23 cellular contexts compared by ENCODE assay signal in the genomic region with DNA sequence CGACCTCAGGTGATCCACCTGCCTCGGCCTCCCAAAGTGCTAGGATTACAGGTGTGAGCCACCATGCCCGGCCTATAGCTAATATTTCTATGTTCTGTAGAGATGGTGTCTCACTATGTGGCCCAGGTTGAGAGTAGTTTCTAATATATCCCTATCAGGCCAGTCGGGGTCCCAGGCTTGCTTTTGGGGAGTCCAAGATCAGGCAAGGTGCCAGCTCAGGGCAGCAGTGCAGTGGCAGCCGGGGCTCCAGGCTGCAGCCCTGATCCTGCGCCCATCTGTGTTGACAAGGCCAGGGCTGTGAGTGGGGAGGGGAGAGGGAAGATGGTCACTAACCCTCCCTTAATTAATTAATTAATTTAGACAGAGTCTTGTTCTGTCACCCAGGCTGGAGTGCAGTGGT.
DNase-seq lines count a peak whose midpoint lies in the region; ATAC-seq, FAIRE-seq and TF ChIP-seq lines count a peak whose summit lies in the region.
"Had no signal": no experiment of that assay in that cellular context is flagged by ENCODE, and none has a peak within 500 bp of the region (broad histone marks: within the 10 kb centered on the region; RNA-seq: fewer than 3 reads in every experiment).

No MANE protein-coding gene starts in this region.

- H3K4me1 ChIP-seq in kidney (ENCODE audit: control insufficient read depth in 1 of 2, insufficient read depth in 1 of 2, low read depth in 1 of 2, low read length in 2 of 2) (no peaks in the 10 kb centered on the region), osteoblast (ENCODE audit: insufficient read depth, low read length) (no peaks in the 10 kb centered on the region), spleen (peaks cover 0 to 14% (median 1%) of the 10 kb centered on the region in 6 donors)
- H3K4me1 ChIP-seq: A549, Caco-2 had no signal

- H3K9me3 ChIP-seq in kidney (ENCODE audit: control insufficient read depth in 1 of 2, low read length in 2 of 2) (no peaks in the 10 kb centered on the region), osteoblast (ENCODE audit: low read depth, low read length) (no peaks in the 10 kb centered on the region), spleen (no peaks in the 10 kb centered on the region)
- H3K9me3 ChIP-seq: A549; BLaER1 treated with 17β-estradiol and CSF1 and Interleukin-3, amounts not matched to agents 10 nM and 100 nM; Caco-2 had no signal

- H3K4me2 ChIP-seq in osteoblast (ENCODE audit: insufficient read depth, low read length), result no peak overlapping the region
- H3K4me2 ChIP-seq: A549; BLaER1 treated with 17β-estradiol and CSF1 and Interleukin-3, amounts not matched to agents 10 nM and 100 nM had no signal

- TF ChIP-seq CTCF in kidney (IDR thresholded peaks at IDR 0.05; ENCODE audit: borderline replicate concordance, extremely low read depth, insufficient read depth) (no peak), osteoblast (IDR thresholded peaks at IDR 0.05; ENCODE audit: extremely low read depth, low read depth, low read length) (no peak), spleen (IDR thresholded peaks at IDR 0.05 in 8 of 11, conservative IDR thresholded peaks at IDR 0.05 in 3 of 11) (no peak)

- intact Hi-C loops in Right ventricle myocardium inferior (cut with DNase I) (no loop called here), Right ventricle myocardium superior (cut with DNase I) (no loop called here), kidney (cut with DNase I) (no loop called here), spleen (cut with DNase I; ENCODE audit: low total_unique reads) (no loop called here)

- FAIRE-seq in kidney (lab: Jason Lieb, UNC), result no peak
- FAIRE-seq: A549, D721Med, G401.6, GM12891, GM19239 had no signal

- H3K36me3 ChIP-seq in kidney (ENCODE audit: control insufficient read depth in 1 of 2, insufficient read depth in 2 of 2, low read length in 2 of 2), result no peaks in the 10 kb centered on the region
- H3K36me3 ChIP-seq in osteoblast (ENCODE audit: insufficient read depth, low read length), result no peaks in the 10 kb centered on the region
- H3K36me3 ChIP-seq in spleen, result peaks cover 0 to 21% (median 10%) of the 10 kb centered on the region in 6 donors

- H3K27ac ChIP-seq in kidney (ENCODE audit: low read depth in 2 of 2, low read length in 2 of 2) (no peak overlapping the region), osteoblast (ENCODE audit: low read depth, low read length) (no peak overlapping the region), spleen (no peak overlapping the region)
- H3K27ac ChIP-seq: 22Rv1; A549; BLaER1 treated with 17β-estradiol and CSF1 and Interleukin-3, amounts not matched to agents 10 nM and 100 nM; C4-2B had no signal

- H3K4me3 ChIP-seq in kidney (ENCODE audit: low read length in 2 of 2), result no peak overlapping the region
- H3K4me3 ChIP-seq in osteoblast (ENCODE audit: insufficient read depth, low read length), result no peak overlapping the region
- H3K4me3 ChIP-seq in spleen, result no peak overlapping the region
- H3K4me3 ChIP-seq: A549; BLaER1 treated with 17β-estradiol and CSF1 and Interleukin-3, amounts not matched to agents 10 nM and 100 nM had no signal

- no peaks in the 10 kb centered on the region for H3K79me2 ChIP-seq in osteoblast (ENCODE audit: insufficient read depth, low read length)

- DNase-seq in Right ventricle myocardium inferior (ENCODE audit: missing footprints) (peak; percentile 27), Right ventricle myocardium superior (no peak), kidney (peak; percentile 43), osteoblast (ENCODE audit: insufficient read length, low spot score, missing footprints) (peak; percentile 48), spleen (peak; percentile 23), cerebellum (ENCODE audit: low spot score) (no peak), NOMO-1 treated with dmso at 0.1 percent for 144 hours (lab: John Stamatoyannopoulos, UW; ENCODE audit: unreplicated experiment) (no peak)
- DNase-seq: AML-193; Caco-2; Calu3; CD4-positive, alpha-beta T cell; CD8-positive, alpha-beta T cell; DMS79 treated with DMSO at 0.1 percent for 48 hours; GF-D8 had no signal

- H4K20me1 ChIP-seq in osteoblast (ENCODE audit: insufficient read depth, low read length), result no peaks in the 10 kb centered on the region
- H4K20me1 ChIP-seq: BLaER1 treated with 17β-estradiol and CSF1 and Interleukin-3, amounts not matched to agents 10 nM and 100 nM had no signal

- no peak overlapping the region for H3K9ac ChIP-seq in kidney (ENCODE audit: low read length in 2 of 2)
- H3K9ac ChIP-seq: BLaER1 treated with 17β-estradiol and CSF1 and Interleukin-3, amounts not matched to agents 10 nM and 100 nM had no signal

- no peak overlapping the region for H2AFZ ChIP-seq in osteoblast (ENCODE audit: low read length)

- WGBS in spleen, 5 donors, result 81 to 100% (median 96%) methylated on average over 4 to 6 of the region's 6 CpGs

- no peak for ATAC-seq in Right ventricle myocardium inferior
- ATAC-seq in Right ventricle myocardium superior (ENCODE audit: poor library complexity), result no peak
- no peak for ATAC-seq in GM21619 (IDR thresholded peaks at IDR 0.05; ENCODE audit: unreplicated experiment)
- ATAC-seq: A549; CD8-positive, alpha-beta T cell had no signal

- no peak for TF ChIP-seq POLR2A in spleen (IDR thresholded peaks at IDR 0.05)

- peaks cover under 1% of the 10 kb centered on the region for H3K27me3 ChIP-seq in osteoblast (ENCODE audit: insufficient read depth, low read length)
- no peaks in the 10 kb centered on the region for H3K27me3 ChIP-seq in spleen (replicated peaks in 1 of 7)
- H3K27me3 ChIP-seq: BLaER1 treated with 17β-estradiol and CSF1 and Interleukin-3, amounts not matched to agents 10 nM and 100 nM had no signal

Comparison
In these comparisons a context has a peak if more than half of its experiments do, and no peak if none do; other contexts are left out.
1. DNase-seq: peak in Right ventricle myocardium inferior (single experiment), kidney (single experiment), osteoblast (single experiment) and spleen (single experiment); none in Right ventricle myocardium superior (single experiment), cerebellum (single experiment) and NOMO-1 treated with dmso at 0.1 percent for 144 hours (single experiment).